ENCODE assay signal across 25 cellular contexts in genomic region chr6:17427062-17427461, GRCh38. TPM values are rescaled to one million over a fixed set of nuclear protein-coding genes. Genes with fewer than 3 reads are reported as not detected.
DNase-seq lines count a peak whose midpoint lies in the region; ATAC-seq and TF ChIP-seq lines count a peak whose summit lies in the region.
"Had no signal": no experiment of that assay in that cellular context is flagged by ENCODE, and none has a peak within 500 bp of the region (broad histone marks: within the 10 kb centered on the region; RNA-seq: fewer than 3 reads in every experiment).

No MANE protein-coding gene starts in this region.

- ATAC-seq in left ventricle myocardium superior, result peak; percentile 42
- ATAC-seq in Right ventricle myocardium inferior, result no peak
- no peak for ATAC-seq in gastrocnemius medialis
- no peak for ATAC-seq in GM18858 (IDR thresholded peaks at IDR 0.05; ENCODE audit: unreplicated experiment)
- ATAC-seq in HG02884 (IDR thresholded peaks at IDR 0.05; ENCODE audit: unreplicated experiment), result no peak
- no peak for ATAC-seq in HG03196 (IDR thresholded peaks at IDR 0.05; ENCODE audit: unreplicated experiment)
- ATAC-seq: GM12878 had no signal

- in situ Hi-C loops in gastrocnemius medialis (cut with MboI; ENCODE audit: low sequenced_read_pairs in 4 of 4), result no loop called here

- TF ChIP-seq POLR2A in gastrocnemius medialis (IDR thresholded peaks at IDR 0.05), result no peak

- DNase-seq in left ventricle myocardium superior (no peak), Right ventricle myocardium inferior (ENCODE audit: missing footprints) (no peak), osteocyte (ENCODE audit: extremely low spot score, unreplicated experiment) (no peak), gastrocnemius medialis (no peak)
- DNase-seq: 8988T; ACHN; BE2C; C1 segment of cervical spinal cord; CD4-positive, alpha-beta memory T cell; CD4-positive, CD25-positive, alpha-beta regulatory T cell; CD8-positive, alpha-beta memory T cell; COR-L47; DMS 273 treated with DMSO at 0.1 percent for 48 hours; DMS153; DMS53; DMS79; DND-41; EL; GDM1 had no signal

- TF ChIP-seq CTCF in osteocyte (IDR thresholded peaks at IDR 0.05) (no peak), gastrocnemius medialis (IDR thresholded peaks at IDR 0.05 in 4 of 5, conservative IDR thresholded peaks at IDR 0.05 in 1 of 5) (no peak)

- H3K36me3 Mint-ChIP-seq in osteocyte (ENCODE audit: unreplicated experiment), result peaks cover 47% of the 10 kb centered on the region
- H3K36me3 Mint-ChIP-seq: CD14-positive monocyte; CD4-positive, alpha-beta memory T cell; CD4-positive, CD25-positive, alpha-beta regulatory T cell; CD8-positive, alpha-beta memory T cell had no signal

- no peaks in the 10 kb centered on the region for H3K9me3 Mint-ChIP-seq in osteocyte (ENCODE audit: unreplicated experiment)
- H3K9me3 Mint-ChIP-seq: CD4-positive, CD25-positive, alpha-beta regulatory T cell; CD8-positive, alpha-beta memory T cell had no signal

- H3K4me1 Mint-ChIP-seq in osteocyte (ENCODE audit: unreplicated experiment), result peaks cover 14% of the 10 kb centered on the region
- H3K4me1 Mint-ChIP-seq: CD14-positive monocyte; CD4-positive, alpha-beta memory T cell; CD4-positive, CD25-positive, alpha-beta regulatory T cell; CD8-positive, alpha-beta memory T cell had no signal

- intact Hi-C loops in left ventricle myocardium superior (cut with micrococcal nuclease) (no loop called here), Right ventricle myocardium inferior (cut with DNase I) (no loop called here), gastrocnemius medialis (cut with DNase I; ENCODE audit: low total_unique reads) (no loop called here)

- no peaks in the 10 kb centered on the region for H3K9me3 ChIP-seq in gastrocnemius medialis
- H3K9me3 ChIP-seq: BE2C had no signal

- no peak overlapping the region for H3K4me3 ChIP-seq in gastrocnemius medialis
- H3K4me3 ChIP-seq: BLaER1, GM12878 had no signal

- no peaks in the 10 kb centered on the region for H3K27me3 ChIP-seq in gastrocnemius medialis
- H3K27me3 ChIP-seq: BE2C, BLaER1 had no signal

- H3K36me3 ChIP-seq in gastrocnemius medialis, result peaks cover 0 to 35% of the 10 kb centered on the region in 2 donors
- H3K36me3 ChIP-seq: BE2C had no signal

- peaks cover 54 to 58% of the 10 kb centered on the region in 2 donors for H3K4me1 ChIP-seq in gastrocnemius medialis
- H3K4me1 ChIP-seq: BE2C had no signal

- H3K27ac ChIP-seq in gastrocnemius medialis, result peak overlapping the region; percentile 96 to 98 (median 96)
- H3K27ac ChIP-seq: BLaER1 had no signal

- H3K27ac Mint-ChIP-seq in osteocyte (ENCODE audit: unreplicated experiment), result peak overlapping the region; percentile 8
- H3K27ac Mint-ChIP-seq: CD14-positive monocyte; CD4-positive, alpha-beta memory T cell; CD4-positive, CD25-positive, alpha-beta regulatory T cell; CD8-positive, alpha-beta memory T cell had no signal

- no peaks in the 10 kb centered on the region for H3K27me3 Mint-ChIP-seq in osteocyte (ENCODE audit: unreplicated experiment)

- no peak overlapping the region for H3K4me3 Mint-ChIP-seq in osteocyte (ENCODE audit: unreplicated experiment)
- H3K4me3 Mint-ChIP-seq: CD14-positive monocyte; CD4-positive, alpha-beta memory T cell; CD4-positive, CD25-positive, alpha-beta regulatory T cell; CD8-positive, alpha-beta memory T cell had no signal

RNA-seq across cellular contexts. Expression of gene CAP2, which starts 33.7 kb away (rescaled TPM):
- total RNA-seq in left ventricle myocardium superior (129 TPM), Right ventricle myocardium inferior (137 TPM), osteocyte (71.8 and 83.6 TPM in 2 replicates), gastrocnemius medialis (100 to 1,000 TPM; 208 to 439 (median 295) TPM)
- total RNA-seq: CD4-positive, alpha-beta memory T cell; CD4-positive, CD25-positive, alpha-beta regulatory T cell; CD8-positive, alpha-beta memory T cell had no signal
